18 cellular contexts compared by ENCODE assay signal in genomic region chr1:235078480-235078803, GRCh38. TPM values are rescaled to one million over a fixed set of nuclear protein-coding genes. Genes with fewer than 3 reads are reported as not detected.
A peak's percentile ranks its signal among the peaks of the same experiment; 100 is the strongest.
DNase-seq lines count a peak whose midpoint lies in the region; ATAC-seq and TF ChIP-seq lines count a peak whose summit lies in the region.
"Had no signal": no experiment of that assay in that cellular context is flagged by ENCODE, and none has a peak within 500 bp of the region (broad histone marks: within the 10 kb centered on the region; RNA-seq: fewer than 3 reads in every experiment).

No MANE protein-coding gene starts in this region.

- H3K9me3 ChIP-seq in left ventricle myocardium inferior (replicated peaks), result no peaks in the 10 kb centered on the region
- no peaks in the 10 kb centered on the region for H3K9me3 ChIP-seq in colonic mucosa
- H3K9me3 ChIP-seq in mucosa of rectum (ENCODE audit: control insufficient read depth in 2 of 2, low read length in 2 of 2), result no peaks in the 10 kb centered on the region
- no peaks in the 10 kb centered on the region for H3K9me3 ChIP-seq in upper lobe of left lung
- H3K9me3 ChIP-seq: Caco-2, uterus had no signal

- ATAC-seq in upper lobe of left lung (ENCODE audit: low FRiP score in 2 of 2), result no peak

- H3K27me3 ChIP-seq in left ventricle myocardium inferior (ENCODE audit: low read depth) (no peaks in the 10 kb centered on the region), colonic mucosa (no peaks in the 10 kb centered on the region), mucosa of rectum (ENCODE audit: control insufficient read depth in 2 of 2, insufficient read depth in 2 of 2, low read length in 2 of 2) (no peaks in the 10 kb centered on the region), upper lobe of left lung (no peaks in the 10 kb centered on the region)
- H3K27me3 ChIP-seq: uterus had no signal

- H3K27ac ChIP-seq in left ventricle myocardium inferior (replicated peaks) (peak overlapping the region; percentile 94), colonic mucosa (peak overlapping the region; percentile 83), mucosa of rectum (ENCODE audit: low read depth in 2 of 2, low read length in 2 of 2) (peak overlapping the region; percentile 90 to 92), upper lobe of left lung (peak overlapping the region in 3 of 4 donors; percentile 73 to 94 (median 92))

- peaks cover 87% of the 10 kb centered on the region for H3K4me1 ChIP-seq in left ventricle myocardium inferior
- H3K4me1 ChIP-seq in colonic mucosa, result peaks cover 27% of the 10 kb centered on the region
- H3K4me1 ChIP-seq in mucosa of rectum (ENCODE audit: control insufficient read depth in 2 of 2, insufficient read depth in 2 of 2, low read length in 2 of 2), result peaks cover 53 to 75% of the 10 kb centered on the region in 2 donors
- H3K4me1 ChIP-seq in upper lobe of left lung, result peaks cover 68 to 83% (median 73%) of the 10 kb centered on the region in 4 donors

- 69 to 73% methylated on average over 3 of the region's 3 CpGs for WGBS in upper lobe of left lung, 2 donors

- TF ChIP-seq CTCF in left ventricle myocardium inferior (IDR thresholded peaks at IDR 0.05; ENCODE audit: borderline replicate concordance), result no peak
- no peak for TF ChIP-seq CTCF in colonic mucosa (IDR thresholded peaks at IDR 0.05)
- no peak for TF ChIP-seq CTCF in upper lobe of left lung (IDR thresholded peaks at IDR 0.05)

- no peaks in the 10 kb centered on the region for H3K36me3 ChIP-seq in left ventricle myocardium inferior
- H3K36me3 ChIP-seq in colonic mucosa, result no peaks in the 10 kb centered on the region
- no peaks in the 10 kb centered on the region for H3K36me3 ChIP-seq in mucosa of rectum (ENCODE audit: control insufficient read depth in 2 of 2, insufficient read depth in 2 of 2, low read length in 2 of 2)
- H3K36me3 ChIP-seq in upper lobe of left lung, result no peaks in the 10 kb centered on the region
- H3K36me3 ChIP-seq: uterus had no signal

- no peak for DNase-seq in left ventricle myocardium inferior
- DNase-seq in cardiac septum (ENCODE audit: low spot score), result no peak
- no peak for DNase-seq in colonic mucosa
- DNase-seq in upper lobe of left lung, result no peak
- DNase-seq in AG08395 (ENCODE audit: low spot score), result no peak
- DNase-seq in islet precursor cell, result no peak
- DNase-seq in T1000 (lab: John Stamatoyannopoulos, UW), result no peak
- DNase-seq: activated CD4-positive, alpha-beta T cell treated with anti-CD3 and anti-CD28 coated beads, Interleukin-2, amount 10 ng/mL, durations not matched to agents 24 days and 14 days; activated naive CD4-positive, alpha-beta T cell treated with Interleukin-2 at 50 U/mL for 16 hours; Caco-2; cortex of kidney; head of caudate nucleus; NCI-H1694; NCI-H510A; stimulated activated naive CD4-positive, alpha-beta T cell treated with Interleukin-2 at 50 U/mL for 16 hours; uterus had no signal

- no peak for TF ChIP-seq POLR2A in upper lobe of left lung (IDR thresholded peaks at IDR 0.05)

- no peak for TF ChIP-seq EP300 in upper lobe of left lung (IDR thresholded peaks at IDR 0.05)

- H3K9ac ChIP-seq in colonic mucosa (ENCODE audit: low read depth in 2 of 2, low read length in 2 of 2), result peak overlapping the region in 1 of 2 donors; percentile 85
- peak overlapping the region in 1 of 2 donors; percentile 69 for H3K9ac ChIP-seq in mucosa of rectum (ENCODE audit: low read depth in 1 of 2, low read length in 2 of 2)
- H3K9ac ChIP-seq: parathyroid adenoma had no signal

- intact Hi-C loops in left ventricle myocardium inferior (cut with micrococcal nuclease), result loop anchor here (5.0 kb wide), 2 partner anchors 161 to 356 kb away; no protein-coding TSS in a partner anchor
- intact Hi-C loops in cardiac septum (cut with DNase I), result no loop called here
- intact Hi-C loops in colonic mucosa (cut with DNase I), result no loop called here

- no peak overlapping the region for H3K4me3 ChIP-seq in left ventricle myocardium inferior
- no peak overlapping the region for H3K4me3 ChIP-seq in colonic mucosa
- no peak overlapping the region for H3K4me3 ChIP-seq in mucosa of rectum (ENCODE audit: low read length in 2 of 2)
- no peak overlapping the region for H3K4me3 ChIP-seq in upper lobe of left lung
- H3K4me3 ChIP-seq: uterus had no signal

RNA-seq across cellular contexts. Expression of gene TOMM20, which starts 50.2 kb away (rescaled TPM):
- total RNA-seq in left ventricle myocardium inferior (84.1 TPM), cardiac septum (81.9 TPM), colonic mucosa (100 to 1,000 TPM in 1 of 2 donors, 10 to 100 TPM in 1; 76.2 to 127 TPM), upper lobe of left lung (100 to 1,000 TPM in 2 of 6 donors, 10 to 100 TPM in 4; 37.6 to 124 (median 89.8) TPM)
